In genomic region chrX:150456466-150456865, GRCh38 we compare ENCODE assay signal across 25 cellular contexts.
A peak's percentile ranks its signal among the peaks of the same experiment; 100 is the strongest.
DNase-seq lines count a peak whose midpoint lies in the region; ATAC-seq, FAIRE-seq and TF ChIP-seq lines count a peak whose summit lies in the region.
"Had no signal": no experiment of that assay in that cellular context is flagged by ENCODE, and none has a peak within 500 bp of the region (broad histone marks: within the 10 kb centered on the region; RNA-seq: fewer than 3 reads in every experiment).

No MANE protein-coding gene starts in this region.

- TF ChIP-seq CTCF in foreskin keratinocyte (conservative IDR thresholded peaks at IDR 0.05) (peak; percentile 42), D721Med (IDR thresholded peaks at IDR 0.05; ENCODE audit: insufficient read depth, missing control alignments) (no peak)

- H3K4me1 ChIP-seq in foreskin keratinocyte = peaks cover 6% of the 10 kb centered on the region
- H3K4me1 ChIP-seq: adrenal gland had no signal

- no peak overlapping the region for H3K27ac ChIP-seq in foreskin keratinocyte
- H3K27ac ChIP-seq: adrenal gland, GM23248, tibial nerve had no signal

- DNase-seq in activated CD8-positive, alpha-beta memory T cell treated with anti-CD3 and anti-CD28 coated beads for 24 hours = peak; percentile 42
- no peak for DNase-seq in activated CD8-positive, alpha-beta memory T cell treated with anti-CD3 and anti-CD28 coated beads, Interleukin-2, amount 50 U/mL, for 4 hours
- DNase-seq in M059J (ENCODE audit: low read depth) (peak; percentile 57), UCSD-AML1 (lab: John Stamatoyannopoulos, UW; ENCODE audit: unreplicated experiment) (peak; percentile 24), foreskin keratinocyte (peak; percentile 32 to 50), D721Med (ENCODE audit: insufficient read length, low spot score) (no peak), HTR-8/SVneo (ENCODE audit: insufficient read length, low spot score) (no peak)
- DNase-seq: activated CD4-positive, alpha-beta T cell treated with anti-CD3 and anti-CD28 coated beads for 36 hours; activated T-cell treated with anti-CD3 and anti-CD28 coated beads, Interleukin-2, amount 50 U/mL, for 24 hours; adrenal gland; AML-193; Calu3; GM23248; hippocampal formation; KG1; left cardiac atrium; NCI-H1436 treated with DMSO at 0.1 percent for 48 hours; NCI-H2171; NCI-H510A; nephron progenitor cell; SK-N-SH; T-helper 17 cell had no signal

- H3K27me3 ChIP-seq in foreskin keratinocyte = no peaks in the 10 kb centered on the region
- H3K27me3 ChIP-seq: adrenal gland, tibial nerve had no signal

- ATAC-seq in foreskin keratinocyte = peak; percentile 96
- no peak for ATAC-seq in HG03045 (IDR thresholded peaks at IDR 0.05; ENCODE audit: unreplicated experiment)
- ATAC-seq: activated CD4-positive, alpha-beta T cell treated with anti-CD3 and anti-CD28 coated beads for 36 hours; left cardiac atrium; stimulated activated effector memory CD8-positive, alpha-beta T cell treated with anti-CD3 and anti-CD28 coated beads, Interleukin-12 subunit alpha, Interleukin-12 subunit beta, amount 100 ng/mL, for 72 hours; T-helper 17 cell had no signal

- FAIRE-seq in D721Med (lab: Jason Lieb, UNC) (no peak), HTR-8/SVneo (lab: Jason Lieb, UNC) (no peak)

Comparison
In these comparisons a context has a peak if more than half of its experiments do, and no peak if none do; other contexts are left out.
1. DNase-seq: peak in activated CD8-positive, alpha-beta memory T cell treated with anti-CD3 and anti-CD28 coated beads for 24 hours (single experiment), M059J (single experiment), UCSD-AML1 (single experiment) and foreskin keratinocyte (2 of 2); none in activated CD8-positive, alpha-beta memory T cell treated with anti-CD3 and anti-CD28 coated beads, Interleukin-2, amount 50 U/mL, for 4 hours (single experiment), D721Med (single experiment) and HTR-8/SVneo (single experiment).